Comparison of ENCODE assay signal across 13 cellular contexts in genomic region chr17:35713069-35713728, GRCh38. TPM values are rescaled to one million over a fixed set of nuclear protein-coding genes. Genes with fewer than 3 reads are reported as not detected.
A peak's percentile ranks its signal among the peaks of the same experiment; 100 is the strongest.
DNase-seq lines count a peak whose midpoint lies in the region; ATAC-seq and TF ChIP-seq lines count a peak whose summit lies in the region.
"Had no signal": no experiment of that assay in that cellular context is flagged by ENCODE, and none has a peak within 500 bp of the region (broad histone marks: within the 10 kb centered on the region; RNA-seq: fewer than 3 reads in every experiment).

No MANE protein-coding gene starts in this region.

- H3K4me3 ChIP-seq in body of pancreas (no peak overlapping the region), thoracic aorta (peak overlapping the region; percentile 2)
- H3K4me3 ChIP-seq: tibial nerve had no signal

- CTCF ChIA-PET in activated CD4-positive, alpha-beta T cell treated with anti-CD3 and anti-CD28 coated beads, Interleukin-2, amount 10 ng/mL, durations not matched to agents 7 days and 5 days (lab: Charles Lee): interaction anchor here (0.7 to 1.3 kb wide), 2 partner anchors 18 to 51 kb away, joined by 3 read pairs; no protein-coding TSS in a partner anchor

- H3K4me1 Mint-ChIP-seq in activated CD4-positive, alpha-beta T cell treated with anti-CD3 and anti-CD28 coated beads, Interleukin-2, amount 10 ng/mL, durations not matched to agents 7 days and 5 days: peaks cover 14% of the 10 kb centered on the region
- H3K4me1 Mint-ChIP-seq in activated T-cell treated with anti-CD3 and anti-CD28 coated beads, Interleukin-2, amount 50 U/mL, for 4 hours (ENCODE audit: low read depth): peaks cover 20% of the 10 kb centered on the region

- H3K9me3 ChIP-seq in body of pancreas: no peaks in the 10 kb centered on the region
- no peaks in the 10 kb centered on the region for H3K9me3 ChIP-seq in thoracic aorta
- H3K9me3 ChIP-seq: tibial nerve had no signal

- ATAC-seq in body of pancreas (peak; percentile 59), left lobe of liver (peak; percentile 72), thoracic aorta (ENCODE audit: insufficient number of reproducible peaks, low FRiP score, low read depth) (peak; percentile 87)
- ATAC-seq in activated T-cell treated with anti-CD3 and anti-CD28 coated beads, Interleukin-2, amount 50 U/mL, for 4 hours: no peak

- POLR2A ChIA-PET in activated CD4-positive, alpha-beta T cell treated with anti-CD3 and anti-CD28 coated beads, Interleukin-2, amount 10 ng/mL, durations not matched to agents 7 days and 5 days (lab: Charles Lee): no interaction called here

- no peak overlapping the region for H3K27ac Mint-ChIP-seq in activated CD4-positive, alpha-beta T cell treated with anti-CD3 and anti-CD28 coated beads, Interleukin-2, amount 10 ng/mL, durations not matched to agents 7 days and 5 days
- H3K27ac Mint-ChIP-seq: activated naive CD8-positive, alpha-beta T cell treated with anti-CD3 and anti-CD28 coated beads, Interleukin-2, amount 10 ng/mL, durations not matched to agents 7 days and 5 days had no signal

- no peaks in the 10 kb centered on the region for H3K27me3 Mint-ChIP-seq in activated CD4-positive, alpha-beta T cell treated with anti-CD3 and anti-CD28 coated beads, Interleukin-2, amount 10 ng/mL, durations not matched to agents 7 days and 5 days
- no peaks in the 10 kb centered on the region for H3K27me3 Mint-ChIP-seq in activated T-cell treated with anti-CD3 and anti-CD28 coated beads, Interleukin-2, amount 50 U/mL, for 4 hours (ENCODE audit: low read depth)
- H3K27me3 Mint-ChIP-seq: activated naive CD8-positive, alpha-beta T cell treated with anti-CD3 and anti-CD28 coated beads, Interleukin-2, amount 10 ng/mL, durations not matched to agents 7 days and 5 days had no signal

- H3K9me3 Mint-ChIP-seq in activated CD4-positive, alpha-beta T cell treated with anti-CD3 and anti-CD28 coated beads, Interleukin-2, amount 10 ng/mL, durations not matched to agents 7 days and 5 days: no peaks in the 10 kb centered on the region
- no peaks in the 10 kb centered on the region for H3K9me3 Mint-ChIP-seq in activated T-cell treated with anti-CD3 and anti-CD28 coated beads, Interleukin-2, amount 50 U/mL, for 4 hours
- H3K9me3 Mint-ChIP-seq: activated naive CD8-positive, alpha-beta T cell treated with anti-CD3 and anti-CD28 coated beads, Interleukin-2, amount 10 ng/mL, durations not matched to agents 7 days and 5 days had no signal

- H3K36me3 ChIP-seq in body of pancreas (replicated peaks in 1 of 2; ENCODE audit: insufficient read depth in 1 of 2, low read depth in 2 of 2) (no peaks in the 10 kb centered on the region), thoracic aorta (no peaks in the 10 kb centered on the region)

- intact Hi-C loops in body of pancreas (cut with DNase I): no loop called here

- TF ChIP-seq CTCF in body of pancreas (IDR thresholded peaks at IDR 0.05) (no peak), thoracic aorta (IDR thresholded peaks at IDR 0.05) (no peak)

- H3K27me3 ChIP-seq in body of pancreas: no peaks in the 10 kb centered on the region
- no peaks in the 10 kb centered on the region for H3K27me3 ChIP-seq in thoracic aorta (replicated peaks; ENCODE audit: insufficient read depth)
- H3K27me3 ChIP-seq: tibial nerve had no signal

- peak overlapping the region; percentile 10 to 72 (median 56) for H3K27ac ChIP-seq in body of pancreas
- H3K27ac ChIP-seq in thoracic aorta: peak overlapping the region; percentile 69 to 88
- H3K27ac ChIP-seq: VCaP had no signal

- peaks cover 14% of the 10 kb centered on the region for H3K36me3 Mint-ChIP-seq in activated CD4-positive, alpha-beta T cell treated with anti-CD3 and anti-CD28 coated beads, Interleukin-2, amount 10 ng/mL, durations not matched to agents 7 days and 5 days (ENCODE audit: low read depth)
- peaks cover 28% of the 10 kb centered on the region for H3K36me3 Mint-ChIP-seq in activated T-cell treated with anti-CD3 and anti-CD28 coated beads, Interleukin-2, amount 50 U/mL, for 4 hours (ENCODE audit: insufficient read depth)

- H3K4me1 ChIP-seq in body of pancreas: peaks cover 48% of the 10 kb centered on the region
- H3K4me1 ChIP-seq in thoracic aorta (ENCODE audit: control insufficient read depth in 1 of 2, low read depth in 2 of 2): peaks cover 39 to 63% of the 10 kb centered on the region in 2 donors

- TF ChIP-seq POLR2A in body of pancreas (IDR thresholded peaks at IDR 0.05): no peak

- DNase-seq in activated CD4-positive, alpha-beta T cell treated with anti-CD3 and anti-CD28 coated beads, Interleukin-2, amount 10 ng/mL, durations not matched to agents 7 days and 5 days: peak; percentile 16
- no peak for DNase-seq in activated CD4-positive, alpha-beta T cell treated with anti-CD3 and anti-CD28 coated beads, Interleukin-2, amount 50 U/mL, for 1 hour
- DNase-seq in body of pancreas: peak; percentile 55 to 72 (median 66)
- peak; percentile 90 for DNase-seq in left lobe of liver (ENCODE audit: low spot score)
- peak; percentile 62 for DNase-seq in thoracic aorta (ENCODE audit: low spot score)
- DNase-seq in activated T-cell treated with anti-CD3 and anti-CD28 coated beads, Interleukin-2, amount 50 U/mL, for 4 hours: no peak
- no peak for DNase-seq in NCI-H2081 treated with DMSO at 0.1 percent for 48 hours (lab: John Stamatoyannopoulos, UW)
- no peak for DNase-seq in stimulated activated CD4-positive, alpha-beta T cell treated with anti-CD3 and anti-CD28 coated beads, Interleukin-15, amount 100 ng/mL, for 24 hours
- DNase-seq: ACHN; activated naive CD8-positive, alpha-beta T cell treated with anti-CD3 and anti-CD28 coated beads, Interleukin-2, amount 10 ng/mL, durations not matched to agents 7 days and 5 days; NCI-H526 had no signal

- 25 to 28% methylated on average over 7 of the region's 7 CpGs for WGBS in body of pancreas, 2 donors

- H3K4me3 Mint-ChIP-seq in activated CD4-positive, alpha-beta T cell treated with anti-CD3 and anti-CD28 coated beads, Interleukin-2, amount 10 ng/mL, durations not matched to agents 7 days and 5 days: no peak overlapping the region
- no peak overlapping the region for H3K4me3 Mint-ChIP-seq in activated T-cell treated with anti-CD3 and anti-CD28 coated beads, Interleukin-2, amount 50 U/mL, for 4 hours
- H3K4me3 Mint-ChIP-seq: activated naive CD8-positive, alpha-beta T cell treated with anti-CD3 and anti-CD28 coated beads, Interleukin-2, amount 10 ng/mL, durations not matched to agents 7 days and 5 days had no signal

RNA-seq across cellular contexts. Expression of gene RASL10B, which starts 18.2 kb away (rescaled TPM):
- total RNA-seq in activated CD4-positive, alpha-beta T cell treated with anti-CD3 and anti-CD28 coated beads, Interleukin-2, amount 10 ng/mL, durations not matched to agents 7 days and 5 days: under 1 TPM; 0.15 to 0.37 TPM
- 10 to 100 TPM in 1 of 2 donors, 1 to 10 TPM in 1; 8.8 to 17.8 TPM for total RNA-seq in body of pancreas
- total RNA-seq in left lobe of liver: 2.3 TPM
- total RNA-seq in thoracic aorta: 10 to 100 TPM in 1 of 2 donors, 1 to 10 TPM in 1; 2.4 to 24.1 TPM
- 1 to 10 TPM; 2.6 to 4.3 (median 3.7) TPM for total RNA-seq in activated T-cell treated with anti-CD3 and anti-CD28 coated beads, Interleukin-2, amount 50 U/mL, for 4 hours

RNA-seq across cellular contexts. Expression of gene GAS2L2, which starts 39.8 kb away (rescaled TPM):
- not detected for total RNA-seq in activated CD4-positive, alpha-beta T cell treated with anti-CD3 and anti-CD28 coated beads, Interleukin-2, amount 10 ng/mL, durations not matched to agents 7 days and 5 days
- total RNA-seq in body of pancreas: not detected
- total RNA-seq in left lobe of liver: not detected
- total RNA-seq in thoracic aorta: not detected
- total RNA-seq in activated T-cell treated with anti-CD3 and anti-CD28 coated beads, Interleukin-2, amount 50 U/mL, for 4 hours: under 1 TPM in 1 of 3 donors, not detected in 2; 0.05 TPM

RNA-seq across cellular contexts. Expression of gene C17orf50, which starts 47.5 kb away (rescaled TPM):
- not detected for total RNA-seq in activated CD4-positive, alpha-beta T cell treated with anti-CD3 and anti-CD28 coated beads, Interleukin-2, amount 10 ng/mL, durations not matched to agents 7 days and 5 days
- total RNA-seq in body of pancreas: not detected
- total RNA-seq in left lobe of liver: not detected
- not detected for total RNA-seq in thoracic aorta
- total RNA-seq in activated T-cell treated with anti-CD3 and anti-CD28 coated beads, Interleukin-2, amount 50 U/mL, for 4 hours: not detected
- total RNA-seq: activated naive CD8-positive, alpha-beta T cell treated with anti-CD3 and anti-CD28 coated beads, Interleukin-2, amount 10 ng/mL, durations not matched to agents 7 days and 5 days; tibial nerve had no signal

Comparison
In these comparisons a context has a peak if more than half of its experiments do, and no peak if none do; other contexts are left out.
1. DNase-seq: peak in activated CD4-positive, alpha-beta T cell treated with anti-CD3 and anti-CD28 coated beads, Interleukin-2, amount 10 ng/mL, durations not matched to agents 7 days and 5 days (single experiment), body of pancreas (4 of 4), left lobe of liver (single experiment) and thoracic aorta (single experiment); none in activated CD4-positive, alpha-beta T cell treated with anti-CD3 and anti-CD28 coated beads, Interleukin-2, amount 50 U/mL, for 1 hour (single experiment), activated T-cell treated with anti-CD3 and anti-CD28 coated beads, Interleukin-2, amount 50 U/mL, for 4 hours (single experiment), NCI-H2081 treated with DMSO at 0.1 percent for 48 hours (single experiment) and stimulated activated CD4-positive, alpha-beta T cell treated with anti-CD3 and anti-CD28 coated beads, Interleukin-15, amount 100 ng/mL, for 24 hours (single experiment).
2. ATAC-seq: peak in body of pancreas (single experiment), left lobe of liver (single experiment) and thoracic aorta (single experiment); none in activated T-cell treated with anti-CD3 and anti-CD28 coated beads, Interleukin-2, amount 50 U/mL, for 4 hours (0 of 2).